Comparison of ENCODE assay signal across 8 cellular contexts in genomic region chr16:50065624-50066481, GRCh38. TPM values are rescaled to one million over a fixed set of nuclear protein-coding genes. Genes with fewer than 3 reads are reported as not detected.
DNase-seq lines count a peak whose midpoint lies in the region; ATAC-seq and TF ChIP-seq lines count a peak whose summit lies in the region.

Gene HEATR3 (plus strand): TSS chr16:50065970. CDS start chr16:50066132, 162 bp downstream.

- peaks cover 0 to 7% (median 0%) of the 10 kb centered on the region in 4 donors for H3K4me1 ChIP-seq in right lobe of liver

- DNase-seq in NCI-H748 treated with DMSO at 0.1 percent for 48 hours (lab: John Stamatoyannopoulos, UW) (peak; percentile 67), dorsolateral prefrontal cortex (peak; percentile 82 to 94 (median 90)), right lobe of liver (peak; percentile 94 to 96 (median 96))
- peak; percentile 92 to 94 for DNase-seq in activated CD4-positive, alpha-beta T cell treated with anti-CD3 and anti-CD28 coated beads, Interleukin-2, amount 50 U/mL, for 4 hours
- DNase-seq in stimulated activated CD4-positive, alpha-beta T cell treated with anti-CD3 and anti-CD28 coated beads, Interleukin-4, amount 100 ng/mL, for 24 hours, result peak; percentile 94

- WGBS in right lobe of liver (ENCODE audit: insufficient coverage, low coverage, low lambda C conversion rate, missing lambda C conversion rate), result 12% methylated on average over 13 of the region's 91 CpGs

- peak; percentile 66 for TF ChIP-seq POLR2A in right lobe of liver (IDR thresholded peaks at IDR 0.05)

- peaks cover 0 to 10% (median 4%) of the 10 kb centered on the region in 4 donors for H3K36me3 ChIP-seq in right lobe of liver

- H3K4me3 ChIP-seq in dorsolateral prefrontal cortex (peak within 1 kb of the TSS; percentile 67 to 100 (median 97)), right lobe of liver (peak within 1 kb of the TSS; percentile 96 to 100 (median 100))

- TF ChIP-seq CTCF in C4-2B (conservative IDR thresholded peaks at IDR 0.05), result no peak
- peak in 26 of 56 donors; percentile 2 to 40 (median 16) for TF ChIP-seq CTCF in dorsolateral prefrontal cortex (IDR thresholded peaks at IDR 0.05 in 54 of 56, conservative IDR thresholded peaks at IDR 0.05 in 2 of 56; ENCODE audit: low read depth in 1 of 56, partially characterized antibody in 56 of 56)
- no peak for TF ChIP-seq CTCF in right lobe of liver (IDR thresholded peaks at IDR 0.05)

- intact Hi-C loops in dorsolateral prefrontal cortex (cut with DNase I) (loop anchor here (1.0 to 10.0 kb wide), 9 partner anchors 41 to 741 kb away; partner anchors contain the start of genes CNEP1R1 (in 2 of the 2), CYLD (in 2 of the 2) and TENT4B (in 2 of the 2)), right lobe of liver (cut with DNase I) (no loop called here)

- H3K27ac ChIP-seq in C4-2B, result peak within 1 kb of the TSS; percentile 94
- peak within 1 kb of the TSS; percentile 68 to 100 (median 98) for H3K27ac ChIP-seq in dorsolateral prefrontal cortex
- peak within 1 kb of the TSS; percentile 91 to 98 (median 92) for H3K27ac ChIP-seq in right lobe of liver

- H3K9me3 ChIP-seq in right lobe of liver, result no peaks in the 10 kb centered on the region

- peak; percentile 77 for ATAC-seq in GM19395 (IDR thresholded peaks at IDR 0.05; ENCODE audit: unreplicated experiment)
- peak; percentile 75 for ATAC-seq in HG03558 (IDR thresholded peaks at IDR 0.05; ENCODE audit: extremely low read depth, unreplicated experiment)
- ATAC-seq in right lobe of liver, result peak; percentile 93 to 95 (median 94)

- H3K27me3 ChIP-seq in dorsolateral prefrontal cortex, result no peaks in the 10 kb centered on the region
- H3K27me3 ChIP-seq in right lobe of liver, result no peaks in the 10 kb centered on the region

RNA-seq across cellular contexts. Expression of gene HEATR3, which starts in this region (rescaled TPM):
- 10 to 100 TPM; 11.3 to 36.1 (median 20.5) TPM for total RNA-seq in dorsolateral prefrontal cortex
- total RNA-seq in right lobe of liver, result 10 to 100 TPM in 5 of 6 experiments, 1 to 10 TPM in 1; 8.7 to 21.1 (median 12.2) TPM

Comparison
In these comparisons a context has a peak if more than half of its experiments do, and no peak if none do; other contexts are left out.
1. Peak in every context shown above with its lines: DNase-seq, ATAC-seq, H3K4me3 ChIP-seq and H3K27ac ChIP-seq.
2. intact Hi-C loops: an anchor here in dorsolateral prefrontal cortex (1.0 to 10.0 kb wide); none called in right lobe of liver.